Comparison of ENCODE assay signal across 11 cellular contexts in genomic region chr2:160221391-160222276, GRCh38. TPM values are rescaled to one million over a fixed set of nuclear protein-coding genes. Genes with fewer than 3 reads are reported as not detected.
DNase-seq lines count a peak whose midpoint lies in the region; ATAC-seq, FAIRE-seq and TF ChIP-seq lines count a peak whose summit lies in the region.
"Had no signal": no experiment of that assay in that cellular context is flagged by ENCODE, and none has a peak within 500 bp of the region (broad histone marks: within the 10 kb centered on the region; RNA-seq: fewer than 3 reads in every experiment).

No MANE protein-coding gene starts in this region.

- H3K9me3 Mint-ChIP-seq in activated CD4-positive, alpha-beta T cell treated with anti-CD3 and anti-CD28 coated beads, Interleukin-2, amount 10 ng/mL, durations not matched to agents 7 days and 5 days = no peaks in the 10 kb centered on the region

- no peak for FAIRE-seq in bronchial epithelial cell (lab: Jason Lieb, UNC)

- H3K36me3 ChIP-seq in bronchial epithelial cell (ENCODE audit: control insufficient read depth, insufficient read depth, low read length) (no peaks in the 10 kb centered on the region), right lobe of liver (no peaks in the 10 kb centered on the region)
- H3K36me3 ChIP-seq: BLaER1 treated with 17β-estradiol and CSF1 and Interleukin-3, amounts not matched to agents 10 nM and 100 nM; neutrophil had no signal

- CTCF ChIA-PET in activated CD4-positive, alpha-beta T cell treated with anti-CD3 and anti-CD28 coated beads, Interleukin-2, amount 10 ng/mL, durations not matched to agents 7 days and 5 days (lab: Charles Lee) = interaction anchor here (1.7 to 2.4 kb wide), 2 partner anchors 13 kb away, joined by 4 to 12 read pairs; no protein-coding TSS in a partner anchor

- peaks cover 3% of the 10 kb centered on the region for H3K27me3 Mint-ChIP-seq in activated CD4-positive, alpha-beta T cell treated with anti-CD3 and anti-CD28 coated beads, Interleukin-2, amount 10 ng/mL, durations not matched to agents 7 days and 5 days

- H3K27ac Mint-ChIP-seq in activated CD4-positive, alpha-beta T cell treated with anti-CD3 and anti-CD28 coated beads, Interleukin-2, amount 10 ng/mL, durations not matched to agents 7 days and 5 days = peak overlapping the region; percentile 54

- peaks cover 52% of the 10 kb centered on the region for H3K4me1 Mint-ChIP-seq in activated CD4-positive, alpha-beta T cell treated with anti-CD3 and anti-CD28 coated beads, Interleukin-2, amount 10 ng/mL, durations not matched to agents 7 days and 5 days

- H3K4me3 Mint-ChIP-seq in activated CD4-positive, alpha-beta T cell treated with anti-CD3 and anti-CD28 coated beads, Interleukin-2, amount 10 ng/mL, durations not matched to agents 7 days and 5 days = peak overlapping the region; percentile 30

- peak; percentile 68 to 95 (median 87) for ATAC-seq in right lobe of liver

- intact Hi-C loops in right lobe of liver (cut with DNase I) = no loop called here

- H3K27ac ChIP-seq in right lobe of liver = peak overlapping the region in 1 of 3 donors; percentile 47
- H3K27ac ChIP-seq: BLaER1 treated with 17β-estradiol and CSF1 and Interleukin-3, amounts not matched to agents 10 nM and 100 nM; neutrophil had no signal

- no peaks in the 10 kb centered on the region for H3K9me3 ChIP-seq in right lobe of liver
- H3K9me3 ChIP-seq: BLaER1 treated with 17β-estradiol and CSF1 and Interleukin-3, amounts not matched to agents 10 nM and 100 nM; neutrophil had no signal

- no peak for DNase-seq in activated CD4-positive, alpha-beta T cell treated with anti-CD3 and anti-CD28 coated beads, Interleukin-2, amount 10 ng/mL, durations not matched to agents 7 days and 5 days
- no peak for DNase-seq in activated CD4-positive, alpha-beta T cell treated with anti-CD3 and anti-CD28 coated beads, Interleukin-2, amount 50 U/mL, for 1 hour
- DNase-seq in bronchial epithelial cell (ENCODE audit: low read depth) (peak; percentile 90), right lobe of liver (peak in 1 of 3 donors; percentile 62), ureter (ENCODE audit: low spot score) (peak; percentile 59), NCI-H1417 (lab: John Stamatoyannopoulos, UW) (no peak), NCI-H1105 treated with DMSO at 0.1 percent for 48 hours (lab: John Stamatoyannopoulos, UW) (no peak), middle frontal gyrus (ENCODE audit: extremely low spot score, low spot score) (no peak)
- DNase-seq: NCI-H2171 treated with DMSO at 0.1 percent for 48 hours had no signal

- no peaks in the 10 kb centered on the region for H3K36me3 Mint-ChIP-seq in activated CD4-positive, alpha-beta T cell treated with anti-CD3 and anti-CD28 coated beads, Interleukin-2, amount 10 ng/mL, durations not matched to agents 7 days and 5 days (ENCODE audit: low read depth)

- POLR2A ChIA-PET in activated CD4-positive, alpha-beta T cell treated with anti-CD3 and anti-CD28 coated beads, Interleukin-2, amount 10 ng/mL, durations not matched to agents 7 days and 5 days (lab: Charles Lee) = no interaction called here

- H3K27me3 ChIP-seq in bronchial epithelial cell (ENCODE audit: control insufficient read depth, insufficient read depth, low read length) (no peaks in the 10 kb centered on the region), right lobe of liver (no peaks in the 10 kb centered on the region)
- H3K27me3 ChIP-seq: BLaER1 treated with 17β-estradiol and CSF1 and Interleukin-3, amounts not matched to agents 10 nM and 100 nM; neutrophil had no signal

- WGBS in right lobe of liver (ENCODE audit: insufficient coverage, low coverage, low lambda C conversion rate, missing lambda C conversion rate) = 40% methylated on average over 9 of the region's 12 CpGs

- H3K4me1 ChIP-seq in right lobe of liver = peaks cover 0 to 8% (median 0%) of the 10 kb centered on the region in 4 donors

- TF ChIP-seq POLR2A in right lobe of liver (IDR thresholded peaks at IDR 0.05) = no peak

- no peak overlapping the region for H3K4me3 ChIP-seq in bronchial epithelial cell (ENCODE audit: low read depth, low read length)
- no peak overlapping the region for H3K4me3 ChIP-seq in right lobe of liver
- H3K4me3 ChIP-seq: BLaER1 treated with 17β-estradiol and CSF1 and Interleukin-3, amounts not matched to agents 10 nM and 100 nM had no signal

- no peak for TF ChIP-seq CTCF in bronchial epithelial cell (IDR thresholded peaks at IDR 0.05; ENCODE audit: insufficient read depth, low read length, severe bottlenecking)
- no peak for TF ChIP-seq CTCF in right lobe of liver (IDR thresholded peaks at IDR 0.05)

RNA-seq across cellular contexts. Expression of gene ITGB6, which starts 21.6 kb away (rescaled TPM):
- not detected for total RNA-seq in activated CD4-positive, alpha-beta T cell treated with anti-CD3 and anti-CD28 coated beads, Interleukin-2, amount 10 ng/mL, durations not matched to agents 7 days and 5 days
- total RNA-seq in bronchial epithelial cell = 21.1 and 31.5 TPM in 2 replicates
- total RNA-seq in right lobe of liver = under 1 TPM in 4 of 6 experiments, not detected in 2; 0.11 to 0.68 (median 0.44) TPM
- total RNA-seq in ureter = 96.3 TPM

Comparison
In these comparisons a context has a peak if more than half of its experiments do, and no peak if none do; other contexts are left out.
1. DNase-seq: peak in bronchial epithelial cell (single experiment) and ureter (single experiment); none in activated CD4-positive, alpha-beta T cell treated with anti-CD3 and anti-CD28 coated beads, Interleukin-2, amount 10 ng/mL, durations not matched to agents 7 days and 5 days (single experiment), activated CD4-positive, alpha-beta T cell treated with anti-CD3 and anti-CD28 coated beads, Interleukin-2, amount 50 U/mL, for 1 hour (single experiment), NCI-H1417 (0 of 3), NCI-H1105 treated with DMSO at 0.1 percent for 48 hours (single experiment) and middle frontal gyrus (single experiment).
2. RNA of gene ITGB6, which starts 21.6 kb away (total RNA-seq): 96.3 TPM in ureter (single experiment) and 21.1 to 31.5 TPM in bronchial epithelial cell; 0.11 to 0.68 TPM in right lobe of liver and not detected in activated CD4-positive, alpha-beta T cell treated with anti-CD3 and anti-CD28 coated beads, Interleukin-2, amount 10 ng/mL, durations not matched to agents 7 days and 5 days; every median in the first group is over 10 times any median in the second.